ENCODE assay signal across 1 cellular context in genomic region chr1:45429543-45430159, GRCh38.
TF ChIP-seq lines count a peak whose summit lies in the region.

No MANE protein-coding gene starts in this region.

TF ChIP-seq in GM23338, 12 proteins besides CTCF, POLR2A, EP300 and RAD21 (continued from another document):
- TF ChIP-seq REST (IDR thresholded peaks at IDR 0.05; ENCODE audit: unreplicated experiment), result no peak
